Comparison of ENCODE assay signal across 8 cellular contexts in the genomic region with DNA sequence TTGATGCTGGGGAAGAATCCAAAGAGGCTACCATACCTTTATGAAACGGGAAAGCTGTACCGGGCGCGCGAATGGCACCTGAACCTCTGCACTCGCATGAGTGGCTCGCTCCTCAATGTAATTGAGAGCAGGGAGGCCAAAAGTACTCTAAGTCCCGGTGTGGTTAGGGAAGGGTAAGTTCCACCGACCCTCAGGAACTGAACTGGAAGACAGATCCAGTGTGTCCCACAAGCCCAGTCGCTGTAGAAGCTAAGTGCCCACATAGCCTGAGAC. TPM values are rescaled to one million over a fixed set of nuclear protein-coding genes. Genes with fewer than 3 reads are reported as not detected.
DNase-seq lines count a peak whose midpoint lies in the region; ATAC-seq and TF ChIP-seq lines count a peak whose summit lies in the region.

No MANE protein-coding gene starts in this region.

- no peaks in the 10 kb centered on the region for H3K36me3 ChIP-seq in prostate gland

- H3K36me3 Mint-ChIP-seq in activated naive CD4-positive, alpha-beta T cell treated with anti-CD3 and anti-CD28 coated beads, Interleukin-2, amount 50 U/mL, for 24 hours, result peaks cover 3% of the 10 kb centered on the region
- H3K36me3 Mint-ChIP-seq in activated B cell treated with CpG ODN at 0.5 μM for 24 hours (ENCODE audit: low read depth), result peaks cover 22% of the 10 kb centered on the region

- intact Hi-C loops in activated B cell treated with CpG ODN at 0.5 μM for 24 hours (cut with micrococcal nuclease), result loop anchor here (2.0 to 5.0 kb wide), 8 partner anchors 15 to 351 kb away; a partner anchor contains a TSS
- intact Hi-C loops in prostate gland (cut with DNase I), result loop anchor here (2.0 kb wide), 1 partner anchor 131 kb away; no protein-coding TSS in a partner anchor

- TF ChIP-seq CTCF in activated B cell treated with CpG ODN at 0.5 μM for 24 hours (IDR thresholded peaks at IDR 0.05) (no peak), fibroblast of villous mesenchyme (IDR thresholded peaks at IDR 0.05; ENCODE audit: insufficient read depth, low read depth, low read length) (no peak), prostate gland (IDR thresholded peaks at IDR 0.05) (no peak)

- CTCF ChIA-PET in activated B cell treated with CpG ODN at 0.5 μM for 24 hours (lab: Charles Lee), result interaction anchor here (0.7 to 1.8 kb wide), 7 partner anchors 23 to 146 kb away, joined by 3 to 6 read pairs (median 4); a partner anchor contains a TSS

- TF ChIP-seq POLR2A in prostate gland (IDR thresholded peaks at IDR 0.05), result no peak

- H3K9me3 ChIP-seq in prostate gland, result no peaks in the 10 kb centered on the region

- POLR2A ChIA-PET in activated B cell treated with CpG ODN at 0.5 μM for 24 hours (lab: Charles Lee), result interaction anchor here (0.9 to 7.6 kb wide), 14 partner anchors 12 to 190 kb away, joined by 3 to 186 read pairs (median 12); a partner anchor contains a TSS

- H3K27me3 Mint-ChIP-seq in activated naive CD4-positive, alpha-beta T cell treated with anti-CD3 and anti-CD28 coated beads, Interleukin-2, amount 50 U/mL, for 24 hours, result no peaks in the 10 kb centered on the region
- no peaks in the 10 kb centered on the region for H3K27me3 Mint-ChIP-seq in activated B cell treated with CpG ODN at 0.5 μM for 24 hours

- 3% methylated on average over 10 of the region's 10 CpGs for WGBS in prostate gland

- no peak for DNase-seq in activated naive CD4-positive, alpha-beta T cell (lab: John Stamatoyannopoulos, UW)
- DNase-seq in activated B cell treated with CpG ODN at 0.5 μM for 24 hours (no peak), fibroblast of villous mesenchyme (ENCODE audit: low read depth) (no peak), prostate gland (ENCODE audit: low spot score) (peak; percentile 15), NCI-H1436 (lab: John Stamatoyannopoulos, UW) (no peak), T-helper 9 cell (no peak), globus pallidus (ENCODE audit: low spot score) (no peak)

- peaks cover 16% of the 10 kb centered on the region for H3K4me1 ChIP-seq in prostate gland (replicated peaks)

- peak overlapping the region; percentile 76 for H3K27ac Mint-ChIP-seq in activated naive CD4-positive, alpha-beta T cell treated with anti-CD3 and anti-CD28 coated beads, Interleukin-2, amount 50 U/mL, for 24 hours
- peak overlapping the region; percentile 84 for H3K27ac Mint-ChIP-seq in activated B cell treated with CpG ODN at 0.5 μM for 24 hours

- no peaks in the 10 kb centered on the region for H3K27me3 ChIP-seq in prostate gland (replicated peaks; ENCODE audit: insufficient read depth)

- H3K27ac ChIP-seq in prostate gland, result peak overlapping the region; percentile 88 to 95

- H3K4me3 Mint-ChIP-seq in activated naive CD4-positive, alpha-beta T cell treated with anti-CD3 and anti-CD28 coated beads, Interleukin-2, amount 50 U/mL, for 24 hours, result peak overlapping the region; percentile 91
- H3K4me3 Mint-ChIP-seq in activated B cell treated with CpG ODN at 0.5 μM for 24 hours, result peak overlapping the region; percentile 93

- no peak for ATAC-seq in activated B cell treated with CpG ODN at 0.5 μM for 24 hours (ENCODE audit: low read depth)

- peaks cover 46% of the 10 kb centered on the region for H3K4me1 Mint-ChIP-seq in activated naive CD4-positive, alpha-beta T cell treated with anti-CD3 and anti-CD28 coated beads, Interleukin-2, amount 50 U/mL, for 24 hours
- peaks cover 53% of the 10 kb centered on the region for H3K4me1 Mint-ChIP-seq in activated B cell treated with CpG ODN at 0.5 μM for 24 hours

- no peaks in the 10 kb centered on the region for H3K9me3 Mint-ChIP-seq in activated naive CD4-positive, alpha-beta T cell treated with anti-CD3 and anti-CD28 coated beads, Interleukin-2, amount 50 U/mL, for 24 hours
- H3K9me3 Mint-ChIP-seq in activated B cell treated with CpG ODN at 0.5 μM for 24 hours, result no peaks in the 10 kb centered on the region

- peak overlapping the region; percentile 88 for H3K4me3 ChIP-seq in fibroblast of villous mesenchyme (ENCODE audit: low read depth, low read length)
- H3K4me3 ChIP-seq in prostate gland, result peak overlapping the region; percentile 71 to 91

RNA-seq across cellular contexts. Expression of a gene that starts 1.0 kb away (rescaled TPM):
- total RNA-seq in activated B cell treated with CpG ODN at 0.5 μM for 24 hours (78.4 and 86.3 TPM in 2 replicates), fibroblast of villous mesenchyme (6.8 and 8.6 TPM in 2 replicates), prostate gland (10 to 100 TPM; 24.5 to 29.7 TPM)

RNA-seq across cellular contexts. Expression of a gene that starts 24.8 kb away (rescaled TPM):
- 217 and 257 TPM in 2 replicates for total RNA-seq in activated B cell treated with CpG ODN at 0.5 μM for 24 hours
- total RNA-seq in fibroblast of villous mesenchyme, result 27.6 and 29.0 TPM in 2 replicates
- total RNA-seq in prostate gland, result 10 to 100 TPM; 18.1 to 28.3 TPM

RNA-seq across cellular contexts. Expression of a gene that starts 36.7 kb away (rescaled TPM):
- total RNA-seq in activated B cell treated with CpG ODN at 0.5 μM for 24 hours (206 and 247 TPM in 2 replicates), fibroblast of villous mesenchyme (4.5 and 6.0 TPM in 2 replicates), prostate gland (10 to 100 TPM; 18.5 to 30.2 TPM)

RNA-seq across cellular contexts. Expression of a gene that starts 41.6 kb away (rescaled TPM):
- total RNA-seq in activated B cell treated with CpG ODN at 0.5 μM for 24 hours (51.3 and 56.3 TPM in 2 replicates), fibroblast of villous mesenchyme (127 and 153 TPM in 2 replicates), prostate gland (100 to 1,000 TPM in 1 of 2 donors, 10 to 100 TPM in 1; 88.6 to 122 TPM)

RNA-seq across cellular contexts. Expression of a gene that starts 46.0 kb away (rescaled TPM):
- total RNA-seq in activated B cell treated with CpG ODN at 0.5 μM for 24 hours, result 9.4 and 10.2 TPM in 2 replicates
- 3.9 TPM in 2 replicates for total RNA-seq in fibroblast of villous mesenchyme
- total RNA-seq in prostate gland, result 100 to 1,000 TPM; 109 to 386 TPM
